1 cellular context compared by ENCODE assay signal in genomic region chr9:129487658-129488483, GRCh38.
TF ChIP-seq lines count a peak whose summit lies in the region.

No MANE protein-coding gene starts in this region.

TF ChIP-seq in HepG2, 621 proteins besides CTCF, POLR2A, EP300 and RAD21 (continued from another document and continues in another):
- TF ChIP-seq, protein P1, sequence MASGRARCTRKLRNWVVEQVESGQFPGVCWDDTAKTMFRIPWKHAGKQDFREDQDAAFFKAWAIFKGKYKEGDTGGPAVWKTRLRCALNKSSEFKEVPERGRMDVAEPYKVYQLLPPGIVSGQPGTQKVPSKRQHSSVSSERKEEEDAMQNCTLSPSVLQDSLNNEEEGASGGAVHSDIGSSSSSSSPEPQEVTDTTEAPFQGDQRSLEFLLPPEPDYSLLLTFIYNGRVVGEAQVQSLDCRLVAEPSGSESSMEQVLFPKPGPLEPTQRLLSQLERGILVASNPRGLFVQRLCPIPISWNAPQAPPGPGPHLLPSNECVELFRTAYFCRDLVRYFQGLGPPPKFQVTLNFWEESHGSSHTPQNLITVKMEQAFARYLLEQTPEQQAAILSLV (CRISPR knock-in tag; IDR thresholded peaks at IDR 0.05; ENCODE audit: borderline replicate concordance): no peak
- peak; percentile 76; the same call in 1 of the 2 replicates for TF ChIP-seq ZC3H4 (CRISPR knock-in tag; IDR thresholded peaks at IDR 0.05; ENCODE audit: borderline replicate concordance)
- TF ChIP-seq, protein P2, sequence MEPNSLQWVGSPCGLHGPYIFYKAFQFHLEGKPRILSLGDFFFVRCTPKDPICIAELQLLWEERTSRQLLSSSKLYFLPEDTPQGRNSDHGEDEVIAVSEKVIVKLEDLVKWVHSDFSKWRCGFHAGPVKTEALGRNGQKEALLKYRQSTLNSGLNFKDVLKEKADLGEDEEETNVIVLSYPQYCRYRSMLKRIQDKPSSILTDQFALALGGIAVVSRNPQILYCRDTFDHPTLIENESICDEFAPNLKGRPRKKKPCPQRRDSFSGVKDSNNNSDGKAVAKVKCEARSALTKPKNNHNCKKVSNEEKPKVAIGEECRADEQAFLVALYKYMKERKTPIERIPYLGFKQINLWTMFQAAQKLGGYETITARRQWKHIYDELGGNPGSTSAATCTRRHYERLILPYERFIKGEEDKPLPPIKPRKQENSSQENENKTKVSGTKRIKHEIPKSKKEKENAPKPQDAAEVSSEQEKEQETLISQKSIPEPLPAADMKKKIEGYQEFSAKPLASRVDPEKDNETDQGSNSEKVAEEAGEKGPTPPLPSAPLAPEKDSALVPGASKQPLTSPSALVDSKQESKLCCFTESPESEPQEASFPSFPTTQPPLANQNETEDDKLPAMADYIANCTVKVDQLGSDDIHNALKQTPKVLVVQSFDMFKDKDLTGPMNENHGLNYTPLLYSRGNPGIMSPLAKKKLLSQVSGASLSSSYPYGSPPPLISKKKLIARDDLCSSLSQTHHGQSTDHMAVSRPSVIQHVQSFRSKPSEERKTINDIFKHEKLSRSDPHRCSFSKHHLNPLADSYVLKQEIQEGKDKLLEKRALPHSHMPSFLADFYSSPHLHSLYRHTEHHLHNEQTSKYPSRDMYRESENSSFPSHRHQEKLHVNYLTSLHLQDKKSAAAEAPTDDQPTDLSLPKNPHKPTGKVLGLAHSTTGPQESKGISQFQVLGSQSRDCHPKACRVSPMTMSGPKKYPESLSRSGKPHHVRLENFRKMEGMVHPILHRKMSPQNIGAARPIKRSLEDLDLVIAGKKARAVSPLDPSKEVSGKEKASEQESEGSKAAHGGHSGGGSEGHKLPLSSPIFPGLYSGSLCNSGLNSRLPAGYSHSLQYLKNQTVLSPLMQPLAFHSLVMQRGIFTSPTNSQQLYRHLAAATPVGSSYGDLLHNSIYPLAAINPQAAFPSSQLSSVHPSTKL (CRISPR knock-in tag; IDR thresholded peaks at IDR 0.05): no peak
- no peak for TF ChIP-seq SIX1 (CRISPR knock-in tag; IDR thresholded peaks at IDR 0.05; ENCODE audit: borderline replicate concordance)
- TF ChIP-seq HDAC1 (CRISPR knock-in tag; IDR thresholded peaks at IDR 0.05): 0 out of 2 replicates have a peak, but pooled peaks have one; percentile 47
- no peak for TF ChIP-seq ZNF512B (CRISPR knock-in tag; IDR thresholded peaks at IDR 0.05; ENCODE audit: borderline replicate concordance)
- TF ChIP-seq ZNF18 (CRISPR knock-in tag; IDR thresholded peaks at IDR 0.05; ENCODE audit: insufficient replicate concordance): peak; percentile 98
- TF ChIP-seq ARID4A (CRISPR knock-in tag; IDR thresholded peaks at IDR 0.05; ENCODE audit: borderline replicate concordance): no peak
- no peak for TF ChIP-seq MED13 (CRISPR knock-in tag; IDR thresholded peaks at IDR 0.05)
- TF ChIP-seq MEIS2 (CRISPR knock-in tag; IDR thresholded peaks at IDR 0.05): no peak
- TF ChIP-seq TOE1 (CRISPR knock-in tag; IDR thresholded peaks at IDR 0.05): no peak
- no peak for TF ChIP-seq MXD4 (CRISPR knock-in tag; IDR thresholded peaks at IDR 0.05)
- TF ChIP-seq, protein P3, sequence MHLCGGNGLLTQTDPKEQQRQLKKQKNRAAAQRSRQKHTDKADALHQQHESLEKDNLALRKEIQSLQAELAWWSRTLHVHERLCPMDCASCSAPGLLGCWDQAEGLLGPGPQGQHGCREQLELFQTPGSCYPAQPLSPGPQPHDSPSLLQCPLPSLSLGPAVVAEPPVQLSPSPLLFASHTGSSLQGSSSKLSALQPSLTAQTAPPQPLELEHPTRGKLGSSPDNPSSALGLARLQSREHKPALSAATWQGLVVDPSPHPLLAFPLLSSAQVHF (CRISPR knock-in tag; IDR thresholded peaks at IDR 0.05): 0 out of 2 replicates have a peak, but pooled peaks have one; percentile 5
- TF ChIP-seq FOSL2 (CRISPR knock-in tag; IDR thresholded peaks at IDR 0.05): 0 out of 2 replicates have a peak, but pooled peaks have one; percentile 25
- TF ChIP-seq, protein P4, sequence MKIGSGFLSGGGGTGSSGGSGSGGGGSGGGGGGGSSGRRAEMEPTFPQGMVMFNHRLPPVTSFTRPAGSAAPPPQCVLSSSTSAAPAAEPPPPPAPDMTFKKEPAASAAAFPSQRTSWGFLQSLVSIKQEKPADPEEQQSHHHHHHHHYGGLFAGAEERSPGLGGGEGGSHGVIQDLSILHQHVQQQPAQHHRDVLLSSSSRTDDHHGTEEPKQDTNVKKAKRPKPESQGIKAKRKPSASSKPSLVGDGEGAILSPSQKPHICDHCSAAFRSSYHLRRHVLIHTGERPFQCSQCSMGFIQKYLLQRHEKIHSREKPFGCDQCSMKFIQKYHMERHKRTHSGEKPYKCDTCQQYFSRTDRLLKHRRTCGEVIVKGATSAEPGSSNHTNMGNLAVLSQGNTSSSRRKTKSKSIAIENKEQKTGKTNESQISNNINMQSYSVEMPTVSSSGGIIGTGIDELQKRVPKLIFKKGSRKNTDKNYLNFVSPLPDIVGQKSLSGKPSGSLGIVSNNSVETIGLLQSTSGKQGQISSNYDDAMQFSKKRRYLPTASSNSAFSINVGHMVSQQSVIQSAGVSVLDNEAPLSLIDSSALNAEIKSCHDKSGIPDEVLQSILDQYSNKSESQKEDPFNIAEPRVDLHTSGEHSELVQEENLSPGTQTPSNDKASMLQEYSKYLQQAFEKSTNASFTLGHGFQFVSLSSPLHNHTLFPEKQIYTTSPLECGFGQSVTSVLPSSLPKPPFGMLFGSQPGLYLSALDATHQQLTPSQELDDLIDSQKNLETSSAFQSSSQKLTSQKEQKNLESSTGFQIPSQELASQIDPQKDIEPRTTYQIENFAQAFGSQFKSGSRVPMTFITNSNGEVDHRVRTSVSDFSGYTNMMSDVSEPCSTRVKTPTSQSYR (CRISPR knock-in tag; IDR thresholded peaks at IDR 0.05; ENCODE audit: borderline replicate concordance): peak; percentile 72
- TF ChIP-seq KDM3A (CRISPR knock-in tag; IDR thresholded peaks at IDR 0.05; ENCODE audit: low read depth): no peak
- TF ChIP-seq NR3C1 (CRISPR knock-in tag; IDR thresholded peaks at IDR 0.05): no peak
- TF ChIP-seq, protein P5, sequence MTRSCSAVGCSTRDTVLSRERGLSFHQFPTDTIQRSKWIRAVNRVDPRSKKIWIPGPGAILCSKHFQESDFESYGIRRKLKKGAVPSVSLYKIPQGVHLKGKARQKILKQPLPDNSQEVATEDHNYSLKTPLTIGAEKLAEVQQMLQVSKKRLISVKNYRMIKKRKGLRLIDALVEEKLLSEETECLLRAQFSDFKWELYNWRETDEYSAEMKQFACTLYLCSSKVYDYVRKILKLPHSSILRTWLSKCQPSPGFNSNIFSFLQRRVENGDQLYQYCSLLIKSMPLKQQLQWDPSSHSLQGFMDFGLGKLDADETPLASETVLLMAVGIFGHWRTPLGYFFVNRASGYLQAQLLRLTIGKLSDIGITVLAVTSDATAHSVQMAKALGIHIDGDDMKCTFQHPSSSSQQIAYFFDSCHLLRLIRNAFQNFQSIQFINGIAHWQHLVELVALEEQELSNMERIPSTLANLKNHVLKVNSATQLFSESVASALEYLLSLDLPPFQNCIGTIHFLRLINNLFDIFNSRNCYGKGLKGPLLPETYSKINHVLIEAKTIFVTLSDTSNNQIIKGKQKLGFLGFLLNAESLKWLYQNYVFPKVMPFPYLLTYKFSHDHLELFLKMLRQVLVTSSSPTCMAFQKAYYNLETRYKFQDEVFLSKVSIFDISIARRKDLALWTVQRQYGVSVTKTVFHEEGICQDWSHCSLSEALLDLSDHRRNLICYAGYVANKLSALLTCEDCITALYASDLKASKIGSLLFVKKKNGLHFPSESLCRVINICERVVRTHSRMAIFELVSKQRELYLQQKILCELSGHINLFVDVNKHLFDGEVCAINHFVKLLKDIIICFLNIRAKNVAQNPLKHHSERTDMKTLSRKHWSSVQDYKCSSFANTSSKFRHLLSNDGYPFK (CRISPR knock-in tag; IDR thresholded peaks at IDR 0.05; ENCODE audit: borderline replicate concordance): no peak
- TF ChIP-seq, protein P6, sequence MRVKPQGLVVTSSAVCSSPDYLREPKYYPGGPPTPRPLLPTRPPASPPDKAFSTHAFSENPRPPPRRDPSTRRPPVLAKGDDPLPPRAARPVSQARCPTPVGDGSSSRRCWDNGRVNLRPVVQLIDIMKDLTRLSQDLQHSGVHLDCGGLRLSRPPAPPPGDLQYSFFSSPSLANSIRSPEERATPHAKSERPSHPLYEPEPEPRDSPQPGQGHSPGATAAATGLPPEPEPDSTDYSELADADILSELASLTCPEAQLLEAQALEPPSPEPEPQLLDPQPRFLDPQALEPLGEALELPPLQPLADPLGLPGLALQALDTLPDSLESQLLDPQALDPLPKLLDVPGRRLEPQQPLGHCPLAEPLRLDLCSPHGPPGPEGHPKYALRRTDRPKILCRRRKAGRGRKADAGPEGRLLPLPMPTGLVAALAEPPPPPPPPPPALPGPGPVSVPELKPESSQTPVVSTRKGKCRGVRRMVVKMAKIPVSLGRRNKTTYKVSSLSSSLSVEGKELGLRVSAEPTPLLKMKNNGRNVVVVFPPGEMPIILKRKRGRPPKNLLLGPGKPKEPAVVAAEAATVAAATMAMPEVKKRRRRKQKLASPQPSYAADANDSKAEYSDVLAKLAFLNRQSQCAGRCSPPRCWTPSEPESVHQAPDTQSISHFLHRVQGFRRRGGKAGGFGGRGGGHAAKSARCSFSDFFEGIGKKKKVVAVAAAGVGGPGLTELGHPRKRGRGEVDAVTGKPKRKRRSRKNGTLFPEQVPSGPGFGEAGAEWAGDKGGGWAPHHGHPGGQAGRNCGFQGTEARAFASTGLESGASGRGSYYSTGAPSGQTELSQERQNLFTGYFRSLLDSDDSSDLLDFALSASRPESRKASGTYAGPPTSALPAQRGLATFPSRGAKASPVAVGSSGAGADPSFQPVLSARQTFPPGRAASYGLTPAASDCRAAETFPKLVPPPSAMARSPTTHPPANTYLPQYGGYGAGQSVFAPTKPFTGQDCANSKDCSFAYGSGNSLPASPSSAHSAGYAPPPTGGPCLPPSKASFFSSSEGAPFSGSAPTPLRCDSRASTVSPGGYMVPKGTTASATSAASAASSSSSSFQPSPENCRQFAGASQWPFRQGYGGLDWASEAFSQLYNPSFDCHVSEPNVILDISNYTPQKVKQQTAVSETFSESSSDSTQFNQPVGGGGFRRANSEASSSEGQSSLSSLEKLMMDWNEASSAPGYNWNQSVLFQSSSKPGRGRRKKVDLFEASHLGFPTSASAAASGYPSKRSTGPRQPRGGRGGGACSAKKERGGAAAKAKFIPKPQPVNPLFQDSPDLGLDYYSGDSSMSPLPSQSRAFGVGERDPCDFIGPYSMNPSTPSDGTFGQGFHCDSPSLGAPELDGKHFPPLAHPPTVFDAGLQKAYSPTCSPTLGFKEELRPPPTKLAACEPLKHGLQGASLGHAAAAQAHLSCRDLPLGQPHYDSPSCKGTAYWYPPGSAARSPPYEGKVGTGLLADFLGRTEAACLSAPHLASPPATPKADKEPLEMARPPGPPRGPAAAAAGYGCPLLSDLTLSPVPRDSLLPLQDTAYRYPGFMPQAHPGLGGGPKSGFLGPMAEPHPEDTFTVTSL (CRISPR knock-in tag; IDR thresholded peaks at IDR 0.05; ENCODE audit: borderline replicate concordance): peak; percentile 44; the same call in 1 of the 2 replicates
